In genomic region chr2:9179572-9180201, GRCh38 we compare ENCODE assay signal across 9 cellular contexts. TPM values are rescaled to one million over a fixed set of nuclear protein-coding genes. Genes with fewer than 3 reads are reported as not detected.
DNase-seq lines count a peak whose midpoint lies in the region; ATAC-seq and TF ChIP-seq lines count a peak whose summit lies in the region.
"Had no signal": no experiment of that assay in that cellular context is flagged by ENCODE, and none has a peak within 500 bp of the region (broad histone marks: within the 10 kb centered on the region; RNA-seq: fewer than 3 reads in every experiment).

No MANE protein-coding gene starts in this region.

- no peaks in the 10 kb centered on the region for H3K9me3 ChIP-seq in Caco-2
- H3K9me3 ChIP-seq in SJSA1 (replicated peaks): no peaks in the 10 kb centered on the region
- no peaks in the 10 kb centered on the region for H3K9me3 ChIP-seq in parathyroid adenoma (ENCODE audit: control insufficient read depth, low read length)

- H3K9me3 Mint-ChIP-seq in Caco-2 (ENCODE audit: unreplicated experiment): peaks cover 11% of the 10 kb centered on the region

- no peaks in the 10 kb centered on the region for H3K79me2 ChIP-seq in parathyroid adenoma

- DNase-seq in Caco-2 (peak in 1 of 2 experiments; percentile 53), SJSA1 (ENCODE audit: low read depth in 1 of 2, low spot score in 2 of 2) (peak; percentile 71 to 88), fibroblast of pulmonary artery (ENCODE audit: low read depth) (peak; percentile 94), medulla oblongata (ENCODE audit: extremely low spot score) (no peak), NCI-H187 treated with DMSO at 0.1 percent for 48 hours (lab: John Stamatoyannopoulos, UW) (no peak)
- DNase-seq: effector CD4-positive, alpha-beta T cell had no signal

- POLR2A ChIA-PET in Caco-2 (lab: Charles Lee): interaction anchor here (1.0 kb wide), 1 partner anchor 12 kb away, joined by 3 read pairs; no protein-coding TSS in a partner anchor

- CTCF ChIA-PET in Caco-2 (lab: Charles Lee): interaction anchor here (1.4 kb wide), 1 partner anchor 26 kb away, joined by 4 read pairs; no protein-coding TSS in a partner anchor

- peak overlapping the region; percentile 99 for H3K27ac Mint-ChIP-seq in Caco-2 (ENCODE audit: unreplicated experiment)

- intact Hi-C loops in Caco-2 (cut with micrococcal nuclease; ENCODE audit: unreplicated experiment): no loop called here

- H3K27me3 ChIP-seq in Caco-2 (replicated peaks; ENCODE audit: control insufficient read depth, insufficient read depth, low read length) (no peaks in the 10 kb centered on the region), SJSA1 (replicated peaks) (no peaks in the 10 kb centered on the region), parathyroid adenoma (ENCODE audit: control insufficient read depth, insufficient read depth, low read length) (no peaks in the 10 kb centered on the region)

- H3K9ac ChIP-seq in parathyroid adenoma: no peak overlapping the region

- no peak overlapping the region for H2AFZ ChIP-seq in parathyroid adenoma

- peak overlapping the region; percentile 72 for H3K4me3 Mint-ChIP-seq in Caco-2 (ENCODE audit: unreplicated experiment)

- H3K4me1 ChIP-seq in Caco-2 (peaks cover 51% of the 10 kb centered on the region), SJSA1 (replicated peaks) (peaks cover 30% of the 10 kb centered on the region), parathyroid adenoma (peaks cover 9% of the 10 kb centered on the region)

- H3K27me3 Mint-ChIP-seq in Caco-2 (ENCODE audit: insufficient read depth, unreplicated experiment): no peaks in the 10 kb centered on the region

- H3K36me3 ChIP-seq in Caco-2 (ENCODE audit: control insufficient read depth, insufficient read depth, low read length) (no peaks in the 10 kb centered on the region), SJSA1 (no peaks in the 10 kb centered on the region), parathyroid adenoma (ENCODE audit: control insufficient read depth, insufficient read depth, low read length) (no peaks in the 10 kb centered on the region)

- peak overlapping the region; percentile 59 for H3K4me2 ChIP-seq in parathyroid adenoma (ENCODE audit: low read length)

- H3K36me3 Mint-ChIP-seq in Caco-2 (ENCODE audit: insufficient read depth, unreplicated experiment): peaks cover 12% of the 10 kb centered on the region

- H3K4me1 Mint-ChIP-seq in Caco-2 (ENCODE audit: low read depth, unreplicated experiment): peaks cover 47% of the 10 kb centered on the region

- H3K4me3 ChIP-seq in Caco-2 (ENCODE audit: low read depth, low read length) (no peak overlapping the region), SJSA1 (no peak overlapping the region), fibroblast of pulmonary artery (replicated peaks; ENCODE audit: low read depth, low read length) (peak overlapping the region; percentile 15), parathyroid adenoma (ENCODE audit: low read depth, low read length) (no peak overlapping the region)

- BruUV-seq in Caco-2 (replicated peaks; lab: Mats Ljungman, UMichigan): no TSS peak

- ATAC-seq in GM18870 (IDR thresholded peaks at IDR 0.05; ENCODE audit: unreplicated experiment): no peak
- ATAC-seq in HG03196 (IDR thresholded peaks at IDR 0.05; ENCODE audit: unreplicated experiment): no peak

- H3K27ac ChIP-seq in SJSA1 (peak overlapping the region; percentile 65), parathyroid adenoma (no peak overlapping the region)

- TF ChIP-seq CTCF in Caco-2 (IDR thresholded peaks at IDR 0.05; ENCODE audit: insufficient read depth in 1 of 2, low read depth in 1 of 2, low read length in 1 of 2, severe bottlenecking in 1 of 2, unreplicated experiment in 1 of 2) (no peak), fibroblast of pulmonary artery (IDR thresholded peaks at IDR 0.05; ENCODE audit: low read length, missing control alignments) (no peak), parathyroid adenoma (IDR thresholded peaks at IDR 0.05) (no peak)

RNA-seq across cellular contexts. Expression of gene ASAP2, which starts 26.9 kb away (rescaled TPM):
- 25.6 and 27.8 TPM in 2 replicates for total RNA-seq in Caco-2 (2022)
- total RNA-seq in SJSA1 (2014; rRNA removed; shearing (Covaris generic)): 12.9 and 15.5 TPM in 2 replicates

Comparison
In these comparisons a context has a peak if more than half of its experiments do, and no peak if none do; other contexts are left out.
1. DNase-seq: peak in SJSA1 (2 of 2) and fibroblast of pulmonary artery (single experiment); none in medulla oblongata (single experiment) and NCI-H187 treated with DMSO at 0.1 percent for 48 hours (single experiment).